Comparison of ENCODE assay signal across 24 cellular contexts in genomic region chr10:15121707-15122106, GRCh38. TPM values are rescaled to one million over a fixed set of nuclear protein-coding genes. Genes with fewer than 3 reads are reported as not detected.
DNase-seq lines count a peak whose midpoint lies in the region; ATAC-seq, FAIRE-seq and TF ChIP-seq lines count a peak whose summit lies in the region.
"Had no signal": no experiment of that assay in that cellular context is flagged by ENCODE, and none has a peak within 500 bp of the region (broad histone marks: within the 10 kb centered on the region; RNA-seq: fewer than 3 reads in every experiment).

No MANE protein-coding gene starts in this region.

- H3K4me1 ChIP-seq in HepG2 (ENCODE audit: insufficient read depth, low read length) (no peaks in the 10 kb centered on the region), right lobe of liver (no peaks in the 10 kb centered on the region), MM.1S (ENCODE audit: low read length) (peaks cover 13% of the 10 kb centered on the region), gastrocnemius medialis (no peaks in the 10 kb centered on the region), esophagus squamous epithelium (peaks cover 0 to 9% (median 0%) of the 10 kb centered on the region in 3 donors)
- H3K4me1 ChIP-seq: HAP-1, parathyroid adenoma, SJCRH30, vagina had no signal

- no peak for FAIRE-seq in HepG2 (lab: Jason Lieb, UNC)
- FAIRE-seq: kidney had no signal

- TF ChIP-seq EP300 in HepG2 (IDR thresholded peaks at IDR 0.05; ENCODE audit: low read depth in 2 of 2, low read length in 2 of 2) (no peak), HepG2 (CRISPR knock-in tag; IDR thresholded peaks at IDR 0.05; ENCODE audit: borderline replicate concordance) (no peak)

- H4K20me1 ChIP-seq in HepG2 (ENCODE audit: insufficient read depth, low read length) = no peaks in the 10 kb centered on the region
- no peaks in the 10 kb centered on the region for H4K20me1 ChIP-seq in MM.1S (ENCODE audit: insufficient read depth, low read length)

- TF ChIP-seq RAD21 in HepG2 (CRISPR knock-in tag; IDR thresholded peaks at IDR 0.05) = no peak

- no peaks in the 10 kb centered on the region for H3K79me2 ChIP-seq in HepG2 (ENCODE audit: insufficient read depth, low read length)
- H3K79me2 ChIP-seq in MM.1S (ENCODE audit: low read length) = no peaks in the 10 kb centered on the region

- intact Hi-C loops in HepG2 (cut with micrococcal nuclease; ENCODE audit: unreplicated experiment) = no loop called here
- intact Hi-C loops in right lobe of liver (cut with DNase I) = no loop called here
- intact Hi-C loops in gastrocnemius medialis (cut with DNase I; ENCODE audit: low total_unique reads) = no loop called here
- intact Hi-C loops in esophagus squamous epithelium (cut with DNase I) = no loop called here

- H3K4me2 ChIP-seq in HepG2 (ENCODE audit: low read depth, low read length) (no peak overlapping the region), MM.1S (ENCODE audit: low read depth, low read length) (peak overlapping the region; percentile 62; the same call in 1 of the 2 replicates)

- 88% methylated on average over 1 of the region's 1 CpG for WGBS in HepG2 (ENCODE audit: low lambda C conversion rate)
- 100% methylated on average over 1 of the region's 1 CpG for WGBS in right lobe of liver (ENCODE audit: insufficient coverage, low coverage, low lambda C conversion rate, missing lambda C conversion rate)
- WGBS in esophagus squamous epithelium, 2 donors = 85 to 100% methylated on average over 1 of the region's 1 CpG

- BruUV-seq in HepG2 (replicated peaks; lab: Mats Ljungman, UMichigan) = no TSS peak

- H3K9me2 ChIP-seq in MM.1S (replicated peaks; ENCODE audit: insufficient read depth, low read length) = no peaks in the 10 kb centered on the region

- TF ChIP-seq CTCF in HepG2 (CRISPR knock-in tag; IDR thresholded peaks at IDR 0.05) (no peak), right lobe of liver (IDR thresholded peaks at IDR 0.05) (no peak), MM.1S (IDR thresholded peaks at IDR 0.05; ENCODE audit: low read length) (no peak), brain microvascular endothelial cell (IDR thresholded peaks at IDR 0.05; ENCODE audit: low read depth, low read length, missing control alignments) (no peak), gastrocnemius medialis (IDR thresholded peaks at IDR 0.05 in 4 of 5, conservative IDR thresholded peaks at IDR 0.05 in 1 of 5) (no peak), esophagus squamous epithelium (IDR thresholded peaks at IDR 0.05) (no peak)

- H3K4me3 ChIP-seq in HepG2 (replicated peaks in 1 of 3; ENCODE audit: insufficient read depth in 1 of 3, low read depth in 2 of 3, low read length in 3 of 3) (no peak overlapping the region), right lobe of liver (no peak overlapping the region), MM.1S (ENCODE audit: low read length) (0 out of 2 replicates have a peak overlapping the region, but pooled peaks have one; percentile 33), brain microvascular endothelial cell (ENCODE audit: low read depth, low read length) (no peak overlapping the region), gastrocnemius medialis (no peak overlapping the region), esophagus squamous epithelium (no peak overlapping the region)
- H3K4me3 ChIP-seq: HAP-1, SJCRH30, tibial artery, vagina had no signal

- no peak for ATAC-seq in HepG2
- no peak for ATAC-seq in right lobe of liver
- ATAC-seq in gastrocnemius medialis = no peak
- ATAC-seq: left ventricle myocardium superior, right cardiac atrium had no signal

- POLR2A ChIA-PET in HepG2 (lab: Yijun Ruan, JAX) = no interaction called here

- no peaks in the 10 kb centered on the region for H3K27me3 ChIP-seq in HepG2 (ENCODE audit: control insufficient read depth in 1 of 2, insufficient read depth in 2 of 2, low read length in 2 of 2)
- H3K27me3 ChIP-seq in right lobe of liver = no peaks in the 10 kb centered on the region
- no peaks in the 10 kb centered on the region for H3K27me3 ChIP-seq in MM.1S (replicated peaks; ENCODE audit: insufficient read depth, low read length)
- no peaks in the 10 kb centered on the region for H3K27me3 ChIP-seq in brain microvascular endothelial cell (replicated peaks)
- no peaks in the 10 kb centered on the region for H3K27me3 ChIP-seq in gastrocnemius medialis
- H3K27me3 ChIP-seq in esophagus squamous epithelium = no peaks in the 10 kb centered on the region
- H3K27me3 ChIP-seq: SJCRH30, tibial artery, vagina had no signal

- peaks cover 12 to 46% of the 10 kb centered on the region in 2 experiments; a peak in 4 of 5 replicates for H3K36me3 ChIP-seq in HepG2 (replicated peaks in 1 of 2; ENCODE audit: control insufficient read depth in 1 of 2, insufficient read depth in 2 of 2, low read length in 2 of 2)
- peaks cover 0 to 49% (median 10%) of the 10 kb centered on the region in 4 donors for H3K36me3 ChIP-seq in right lobe of liver
- H3K36me3 ChIP-seq in MM.1S (replicated peaks; ENCODE audit: insufficient read depth, low read length) = no peaks in the 10 kb centered on the region
- peaks cover 42% of the 10 kb centered on the region for H3K36me3 ChIP-seq in brain microvascular endothelial cell (replicated peaks)
- peaks cover 3 to 40% of the 10 kb centered on the region in 2 donors for H3K36me3 ChIP-seq in gastrocnemius medialis
- H3K36me3 ChIP-seq in esophagus squamous epithelium = peaks cover 0 to 66% (median 7%) of the 10 kb centered on the region in 3 donors

- TF ChIP-seq POLR2A in HepG2 (IDR thresholded peaks at IDR 0.05; ENCODE audit: insufficient read depth in 1 of 2, low read depth in 2 of 2, low read length in 2 of 2) (no peak), right lobe of liver (IDR thresholded peaks at IDR 0.05) (no peak), gastrocnemius medialis (IDR thresholded peaks at IDR 0.05) (no peak), esophagus squamous epithelium (IDR thresholded peaks at IDR 0.05) (no peak)

- CTCF ChIA-PET in HepG2 (lab: Yijun Ruan, JAX; ENCODE audit: low intra/inter-chr PET ratio, low total read pairs) = no interaction called here

- H3F3A ChIP-seq in MM.1S (ENCODE audit: insufficient read depth, low read length) = peaks cover 14% of the 10 kb centered on the region

- H3K27ac ChIP-seq in HepG2 (ENCODE audit: extremely low read length, insufficient read depth, low read length) (no peak overlapping the region), right lobe of liver (no peak overlapping the region), MM.1S (ENCODE audit: low read length) (peak overlapping the region; percentile 81; the same call in 1 of the 2 replicates), brain microvascular endothelial cell (peak overlapping the region; percentile 90), gastrocnemius medialis (no peak overlapping the region), esophagus squamous epithelium (no peak overlapping the region)
- H3K27ac ChIP-seq: parathyroid adenoma, SJCRH30, tibial artery, vagina had no signal

- DNase-seq in HepG2 (ENCODE audit: low spot score) (no peak), right lobe of liver (no peak), MM.1S (no peak), brain microvascular endothelial cell (no peak), gastrocnemius medialis (no peak), NCI-H2227 (lab: John Stamatoyannopoulos, UW; ENCODE audit: unreplicated experiment) (no peak), esophagus squamous epithelium (lab: John Stamatoyannopoulos, UW) (no peak)
- DNase-seq: activated CD4-positive, alpha-beta T cell treated with anti-CD3 and anti-CD28 coated beads, Interleukin-2, amount 50 U/mL, for 4 hours; activated CD4-positive, CD25-positive, alpha-beta regulatory T cell; central memory CD4-positive, alpha-beta T cell; head of caudate nucleus; kidney; left ventricle myocardium superior; mesendoderm; NCI-H1092; NCI-H1694; NCI-H82; right cardiac atrium; SJCRH30; stimulated activated CD4-positive, alpha-beta T cell treated with anti-CD3 and anti-CD28 coated beads, Interleukin-4, amount 100 ng/mL, for 24 hours; tibial artery had no signal

- H2AFZ ChIP-seq in HepG2 (ENCODE audit: low read length) = no peak overlapping the region
- H2AFZ ChIP-seq in MM.1S (ENCODE audit: low read length) = 0 out of 2 replicates have a peak overlapping the region, but pooled peaks have one; percentile 33
- H2AFZ ChIP-seq: parathyroid adenoma had no signal

- H3K9me3 ChIP-seq in HepG2 (ENCODE audit: low read length) (no peaks in the 10 kb centered on the region), right lobe of liver (no peaks in the 10 kb centered on the region), MM.1S (replicated peaks; ENCODE audit: insufficient read depth, low read length) (no peaks in the 10 kb centered on the region), gastrocnemius medialis (no peaks in the 10 kb centered on the region), esophagus squamous epithelium (no peaks in the 10 kb centered on the region)
- H3K9me3 ChIP-seq: HAP-1, SJCRH30, tibial artery, vagina had no signal

- in situ Hi-C loops in HepG2 (cut with HindIII; ENCODE audit: extremely low pct_ligation_motif_present, low pct_unique_long_range_greater_than_20kb) = no loop called here
- in situ Hi-C loops in brain microvascular endothelial cell (cut with HindIII; ENCODE audit: low pct_ligation_motif_present, low sequenced_read_pairs) = no loop called here
- in situ Hi-C loops in gastrocnemius medialis (cut with MboI; ENCODE audit: low sequenced_read_pairs in 4 of 4) = no loop called here

- no peak overlapping the region for H3K9ac ChIP-seq in HepG2 (ENCODE audit: insufficient read depth, low read depth, low read length)
- no peak overlapping the region for H3K9ac ChIP-seq in MM.1S (ENCODE audit: low read length)
- H3K9ac ChIP-seq: parathyroid adenoma had no signal

RNA-seq across cellular contexts. Expression of gene RPP38, which starts 24.6 kb away (rescaled TPM):
- total RNA-seq in HepG2 (2016; rRNA removed; fragmentation: Illumina TruSeq; extraction: Trizol) (16.4 and 17.7 TPM in 2 replicates), right lobe of liver (1 to 10 TPM; 5.4 to 9.4 (median 6.9) TPM), gastrocnemius medialis (10 to 100 TPM in 3 of 4 donors, 1 to 10 TPM in 1; 8.9 to 17.2 (median 12.8) TPM), esophagus squamous epithelium (10 to 100 TPM; 10.8 to 21.0 (median 14.8) TPM)
- 10.8 and 11.2 TPM in 2 replicates for total RNA-seq in HepG2 (2016; cell fraction: cytosol; rRNA removed; fragmentation: Illumina TruSeq; extraction: Trizol; ENCODE audit: low read depth)
- 15.4 and 17.2 TPM in 2 replicates for total RNA-seq in HepG2 (2016; cell fraction: insoluble cytoplasmic fraction; rRNA removed; fragmentation: Illumina TruSeq; extraction: Trizol)
- total RNA-seq in HepG2 (2016; cell fraction: membrane; rRNA removed; fragmentation: Illumina TruSeq; extraction: Trizol) = 14.8 and 16.0 TPM in 2 replicates
- 9.0 and 9.2 TPM in 2 replicates for total RNA-seq in HepG2 (2016; cell fraction: nucleus; rRNA removed; fragmentation: Illumina TruSeq; extraction: Trizol)
- polyA plus RNA-seq in HepG2 (2011; rRNA removed) = 11.7 TPM in 2 replicates
- 10.2 and 13.0 TPM in 2 replicates for polyA plus RNA-seq in HepG2 (2011; cell fraction: cytosol; rRNA removed)
- polyA plus RNA-seq in HepG2 (2011; cell fraction: nucleus; rRNA removed) = 4.3 and 6.1 TPM in 2 replicates
- polyA plus RNA-seq in HepG2 (2012) = 10.0 and 11.5 TPM in 2 replicates
- 8.4 and 12.5 TPM in 2 replicates for polyA plus RNA-seq in HepG2 (2016; cell fraction: cytosol; fragmentation: Illumina TruSeq; extraction: Trizol; ENCODE audit: low read depth)
- polyA plus RNA-seq in HepG2 (2016; cell fraction: insoluble cytoplasmic fraction; fragmentation: Illumina TruSeq; extraction: Trizol; ENCODE audit: low read depth) = 19.6 and 21.6 TPM in 2 replicates
- 12.4 and 12.7 TPM in 2 replicates for polyA plus RNA-seq in HepG2 (2016; cell fraction: membrane; fragmentation: Illumina TruSeq; extraction: Trizol; ENCODE audit: low read depth)
- 17.0 and 18.6 TPM in 2 replicates for polyA plus RNA-seq in HepG2 (2016; cell fraction: nucleus; fragmentation: Illumina TruSeq; extraction: Trizol; ENCODE audit: insufficient read depth, low read depth)
- polyA minus RNA-seq in HepG2 (2011; rRNA and poly(A)+ RNA removed; ENCODE audit: low replicate concordance) = 7.3 and 14.4 TPM in 2 replicates
- polyA minus RNA-seq in HepG2 (2011; cell fraction: cytosol; rRNA and poly(A)+ RNA removed) = 4.8 and 6.3 TPM in 2 replicates
- 4.1 and 5.8 TPM in 2 replicates for polyA minus RNA-seq in HepG2 (2011; cell fraction: nucleus; rRNA and poly(A)+ RNA removed)

RNA-seq across cellular contexts. Expression of gene ACBD7, which starts 33.1 kb away (rescaled TPM):
- total RNA-seq in HepG2 (2016; rRNA removed; fragmentation: Illumina TruSeq; extraction: Trizol) (2.6 and 4.0 TPM in 2 replicates), right lobe of liver (under 1 TPM in 2 of 6 experiments, not detected in 4; 0.16 to 0.18 TPM), gastrocnemius medialis (not detected), esophagus squamous epithelium (under 1 TPM in 3 of 4 donors, not detected in 1; 0.31 to 0.91 (median 0.76) TPM)
- total RNA-seq in HepG2 (2016; cell fraction: cytosol; rRNA removed; fragmentation: Illumina TruSeq; extraction: Trizol; ENCODE audit: low read depth) = 0.51 and 0.53 TPM in 2 replicates
- 3.0 and 3.6 TPM in 2 replicates for total RNA-seq in HepG2 (2016; cell fraction: insoluble cytoplasmic fraction; rRNA removed; fragmentation: Illumina TruSeq; extraction: Trizol)
- 2.0 and 2.5 TPM in 2 replicates for total RNA-seq in HepG2 (2016; cell fraction: membrane; rRNA removed; fragmentation: Illumina TruSeq; extraction: Trizol)
- 0.75 and 2.1 TPM in 2 replicates for total RNA-seq in HepG2 (2016; cell fraction: nucleus; rRNA removed; fragmentation: Illumina TruSeq; extraction: Trizol)
- 1.1 and 1.4 TPM in 2 replicates for polyA plus RNA-seq in HepG2 (2011; rRNA removed)
- 0.86 and 1.0 TPM in 2 replicates for polyA plus RNA-seq in HepG2 (2011; cell fraction: cytosol; rRNA removed)
- polyA plus RNA-seq in HepG2 (2011; cell fraction: nucleus; rRNA removed) = 0.40 and 0.45 TPM in 2 replicates
- polyA plus RNA-seq in HepG2 (2012) = 1.1 and 2.4 TPM in 2 replicates
- polyA plus RNA-seq in HepG2 (2016; cell fraction: cytosol; fragmentation: Illumina TruSeq; extraction: Trizol; ENCODE audit: low read depth) = 0.33 and 0.47 TPM in 2 replicates
- polyA plus RNA-seq in HepG2 (2016; cell fraction: insoluble cytoplasmic fraction; fragmentation: Illumina TruSeq; extraction: Trizol; ENCODE audit: low read depth) = 3.1 and 3.6 TPM in 2 replicates
- 1.2 and 1.4 TPM in 2 replicates for polyA plus RNA-seq in HepG2 (2016; cell fraction: membrane; fragmentation: Illumina TruSeq; extraction: Trizol; ENCODE audit: low read depth)
- 0.85 and 1.2 TPM in 2 replicates for polyA plus RNA-seq in HepG2 (2016; cell fraction: nucleus; fragmentation: Illumina TruSeq; extraction: Trizol; ENCODE audit: insufficient read depth, low read depth)
- polyA minus RNA-seq in HepG2 (2011; rRNA and poly(A)+ RNA removed; ENCODE audit: low replicate concordance) = 0.21 and 0.90 TPM in 2 replicates
- 0.59 and 2.2 TPM in 2 replicates for polyA minus RNA-seq in HepG2 (2011; cell fraction: cytosol; rRNA and poly(A)+ RNA removed)
- 1.8 and 2.0 TPM in 2 replicates for polyA minus RNA-seq in HepG2 (2011; cell fraction: nucleus; rRNA and poly(A)+ RNA removed)
- total RNA-seq: left ventricle myocardium superior, right cardiac atrium, vagina had no signal
- polyA plus RNA-seq: right cardiac atrium had no signal

RNA-seq across cellular contexts. Expression of gene NMT2, which starts 46.8 kb away (rescaled TPM):
- total RNA-seq in HepG2 (2016; rRNA removed; fragmentation: Illumina TruSeq; extraction: Trizol) = 23.8 and 28.0 TPM in 2 replicates
- 8.0 and 9.2 TPM in 2 replicates for total RNA-seq in HepG2 (2016; cell fraction: cytosol; rRNA removed; fragmentation: Illumina TruSeq; extraction: Trizol; ENCODE audit: low read depth)
- 27.2 and 28.6 TPM in 2 replicates for total RNA-seq in HepG2 (2016; cell fraction: insoluble cytoplasmic fraction; rRNA removed; fragmentation: Illumina TruSeq; extraction: Trizol)
- total RNA-seq in HepG2 (2016; cell fraction: membrane; rRNA removed; fragmentation: Illumina TruSeq; extraction: Trizol) = 16.5 and 17.5 TPM in 2 replicates
- total RNA-seq in HepG2 (2016; cell fraction: nucleus; rRNA removed; fragmentation: Illumina TruSeq; extraction: Trizol) = 20.8 and 22.8 TPM in 2 replicates
- polyA plus RNA-seq in HepG2 (2011; rRNA removed) = 8.9 and 10.1 TPM in 2 replicates
- polyA plus RNA-seq in HepG2 (2011; cell fraction: cytosol; rRNA removed) = 3.5 and 4.9 TPM in 2 replicates
- polyA plus RNA-seq in HepG2 (2011; cell fraction: nucleus; rRNA removed) = 15.6 and 18.8 TPM in 2 replicates
- polyA plus RNA-seq in HepG2 (2012) = 16.2 and 22.5 TPM in 2 replicates
- polyA plus RNA-seq in HepG2 (2016; cell fraction: cytosol; fragmentation: Illumina TruSeq; extraction: Trizol; ENCODE audit: low read depth) = 6.0 and 6.3 TPM in 2 replicates
- polyA plus RNA-seq in HepG2 (2016; cell fraction: insoluble cytoplasmic fraction; fragmentation: Illumina TruSeq; extraction: Trizol; ENCODE audit: low read depth) = 28.9 and 32.1 TPM in 2 replicates
- 13.5 and 15.5 TPM in 2 replicates for polyA plus RNA-seq in HepG2 (2016; cell fraction: membrane; fragmentation: Illumina TruSeq; extraction: Trizol; ENCODE audit: low read depth)
- 27.7 and 29.0 TPM in 2 replicates for polyA plus RNA-seq in HepG2 (2016; cell fraction: nucleus; fragmentation: Illumina TruSeq; extraction: Trizol; ENCODE audit: insufficient read depth, low read depth)
- 0.96 and 2.9 TPM in 2 replicates for polyA minus RNA-seq in HepG2 (2011; rRNA and poly(A)+ RNA removed; ENCODE audit: low replicate concordance)
- 5.4 and 6.6 TPM in 2 replicates for polyA minus RNA-seq in HepG2 (2011; cell fraction: cytosol; rRNA and poly(A)+ RNA removed)
- polyA minus RNA-seq in HepG2 (2011; cell fraction: nucleus; rRNA and poly(A)+ RNA removed) = 23.5 and 25.9 TPM in 2 replicates
- total RNA-seq in right lobe of liver = 10 to 100 TPM; 18.1 to 34.5 (median 30.8) TPM
- total RNA-seq in gastrocnemius medialis = 10 to 100 TPM in 1 of 4 donors, 1 to 10 TPM in 3; 6.0 to 10.3 (median 8.2) TPM
- total RNA-seq in esophagus squamous epithelium = 10 to 100 TPM in 2 of 4 donors, 1 to 10 TPM in 2; 4.8 to 12.8 (median 7.8) TPM

Comparison
In these comparisons a context has a peak if more than half of its experiments do, and no peak if none do; other contexts are left out.
1. H3K27ac ChIP-seq: peak in MM.1S (single experiment) and brain microvascular endothelial cell (single experiment); none in HepG2 (single experiment), right lobe of liver (0 of 3), gastrocnemius medialis (0 of 4) and esophagus squamous epithelium (0 of 4).